ENCODE assay signal across 8 cellular contexts in the genomic region with DNA sequence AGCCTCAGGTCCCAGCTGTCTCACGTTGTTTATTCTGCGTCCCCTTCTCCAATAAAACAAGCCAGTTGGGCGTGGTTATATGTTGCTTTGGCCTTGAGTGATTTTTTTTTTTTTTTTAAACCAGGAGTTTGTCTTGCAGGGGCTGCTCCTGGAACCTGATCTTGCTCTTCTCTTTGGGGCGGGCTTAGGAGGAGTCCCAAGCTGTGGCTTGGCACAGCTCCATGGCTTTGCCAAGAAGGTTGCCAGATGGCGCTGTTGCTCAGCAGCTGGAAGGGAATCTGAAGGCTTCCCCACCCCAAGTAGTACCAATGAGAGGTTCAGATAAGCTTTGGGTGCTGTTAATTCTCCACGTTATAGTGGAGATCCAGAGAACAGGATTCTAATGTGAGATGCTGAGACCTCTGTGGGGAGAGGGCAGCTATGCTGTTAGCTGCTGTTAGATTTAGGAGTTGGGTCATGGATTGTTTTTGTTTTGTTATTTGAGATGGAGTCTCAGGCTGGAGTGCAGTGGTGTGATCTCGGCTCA. TPM values are rescaled to one million over a fixed set of nuclear protein-coding genes. Genes with fewer than 3 reads are reported as not detected.
DNase-seq lines count a peak whose midpoint lies in the region; ATAC-seq, FAIRE-seq and TF ChIP-seq lines count a peak whose summit lies in the region.

No MANE protein-coding gene starts in this region.

- H3K27ac ChIP-seq in CD8-positive, alpha-beta T cell (ENCODE audit: low read depth, low read length) = no peak overlapping the region
- peak overlapping the region; percentile 88 for H3K27ac ChIP-seq in OCI-LY3 (ENCODE audit: low read length)
- H3K27ac ChIP-seq in endothelial cell of umbilical vein (ENCODE audit: insufficient read depth, low read depth, low read length) = no peak overlapping the region

- no TSS peak for BruUV-seq in endothelial cell of umbilical vein (replicated peaks; lab: Mats Ljungman, UMichigan)

- TF ChIP-seq CTCF in CD8-positive, alpha-beta T cell (IDR thresholded peaks at IDR 0.05) = peak; percentile 71
- TF ChIP-seq CTCF in OCI-LY3 (IDR thresholded peaks at IDR 0.05; ENCODE audit: low read depth, low read length) (peak; percentile 86), endothelial cell of umbilical vein (IDR thresholded peaks at IDR 0.05; ENCODE audit: extremely low read depth in 1 of 2, insufficient read depth in 1 of 2, low read depth in 1 of 2, low read length in 2 of 2) (peak; percentile 82 to 84), mucosa of descending colon (IDR thresholded peaks at IDR 0.05) (peak; percentile 59)

- peak; percentile 72 to 89 (median 85) for DNase-seq in CD8-positive, alpha-beta T cell
- peak; percentile 68 for DNase-seq in activated CD8-positive, alpha-beta memory T cell treated with anti-CD3 and anti-CD28 coated beads, Interleukin-2, amount 50 U/mL, for 1 hour (ENCODE audit: extremely low read depth)
- peak; percentile 90 for DNase-seq in endothelial cell of umbilical vein (ENCODE audit: low read depth, low spot score)
- DNase-seq in mucosa of descending colon = peak; percentile 89 to 96 (median 93)
- peak in 1 of 2 donors; percentile 61 for DNase-seq in stimulated activated effector memory CD8-positive, alpha-beta T cell treated with anti-CD3 and anti-CD28 coated beads, Interleukin-12 subunit alpha, Interleukin-12 subunit beta, amount 100 ng/mL, for 72 hours (ENCODE audit: low spot score in 2 of 2)

- no peaks in the 10 kb centered on the region; the same call in 1 of the 2 replicates for H4K20me1 ChIP-seq in OCI-LY3 (ENCODE audit: insufficient read depth, low read length)
- no peaks in the 10 kb centered on the region for H4K20me1 ChIP-seq in endothelial cell of umbilical vein (replicated peaks; ENCODE audit: control insufficient read depth, extremely low read depth, insufficient read depth, low read length)

- peaks cover 36% of the 10 kb centered on the region for H3K79me2 ChIP-seq in OCI-LY3 (ENCODE audit: low read length)
- H3K79me2 ChIP-seq in endothelial cell of umbilical vein (ENCODE audit: control insufficient read depth, insufficient read depth, low read length) = peaks cover 12% of the 10 kb centered on the region

- peaks cover 40% of the 10 kb centered on the region for H3K36me3 ChIP-seq in CD8-positive, alpha-beta T cell (ENCODE audit: insufficient read depth, low read length)
- H3K36me3 ChIP-seq in OCI-LY3 (replicated peaks; ENCODE audit: low read depth, low read length) = peaks cover 56% of the 10 kb centered on the region
- H3K36me3 ChIP-seq in endothelial cell of umbilical vein (ENCODE audit: control insufficient read depth in 2 of 2, extremely low read depth in 1 of 2, insufficient read depth in 2 of 2, low read length in 2 of 2) = peaks cover 14 to 32% of the 10 kb centered on the region in 2 experiments
- peaks cover 14% of the 10 kb centered on the region for H3K36me3 ChIP-seq in mucosa of descending colon (ENCODE audit: low read depth)

- POLR2A ChIA-PET in CD8-positive, alpha-beta T cell (lab: Charles Lee) = interaction anchor here (1.1 to 8.7 kb wide), 12 partner anchors 11 to 112 kb away, joined by 3 to 96 read pairs (median 14); partner anchors contain the start of genes CATSPERZ, DNAJC4, ESRRA and FKBP2
- POLR2A ChIA-PET in endothelial cell of umbilical vein (lab: Charles Lee) = interaction anchor here (0.6 to 1.2 kb wide), 5 partner anchors 19 to 1318 kb away, joined by 3 to 4 read pairs (median 3); partner anchors contain the start of gene STIP1

- H3K36me3 Mint-ChIP-seq in CD8-positive, alpha-beta T cell = peaks cover 66% of the 10 kb centered on the region
- peaks cover 5% of the 10 kb centered on the region for H3K36me3 Mint-ChIP-seq in IgD-negative memory B cell
- H3K36me3 Mint-ChIP-seq in stimulated activated effector memory CD8-positive, alpha-beta T cell treated with anti-CD3 and anti-CD28 coated beads, Interleukin-12 subunit alpha, Interleukin-12 subunit beta, amount 100 ng/mL, for 72 hours = no peaks in the 10 kb centered on the region

- no peak overlapping the region for H3K4me3 ChIP-seq in CD8-positive, alpha-beta T cell (ENCODE audit: low read depth, low read length)
- H3K4me3 ChIP-seq in OCI-LY3 (ENCODE audit: low read length) (no peak overlapping the region), endothelial cell of umbilical vein (replicated peaks in 1 of 3; ENCODE audit: insufficient read depth in 1 of 3, low read depth in 1 of 3, low read length in 3 of 3) (no peak overlapping the region), mucosa of descending colon (no peak overlapping the region)

- intact Hi-C loops in CD8-positive, alpha-beta T cell (cut with DNase I, micrococcal nuclease) = loop anchor here (1.0 to 10.0 kb wide), 10 partner anchors 18 to 448 kb away; partner anchors contain the start of genes PLCB3 (in 2 of the 2), DNAJC4 (in 1 of the 2), FKBP2 (in 1 of the 2) and RPS6KA4 (in 1 of the 2)
- intact Hi-C loops in endothelial cell of umbilical vein (cut with micrococcal nuclease) (loop anchor here (1.0 kb wide), 2 partner anchors 66 to 97 kb away; no protein-coding TSS in a partner anchor), mucosa of descending colon (cut with DNase I, micrococcal nuclease) (loop anchor here in 1 of 2 donors (10.0 kb wide), 1 partner anchor 100 kb away; the partner anchor contains the start of genes CATSPERZ and ESRRA)

- peak; percentile 27 for TF ChIP-seq POLR2A in endothelial cell of umbilical vein (IDR thresholded peaks at IDR 0.05; ENCODE audit: low read depth, low read length)

- H3K9ac ChIP-seq in OCI-LY3 (ENCODE audit: low read length) (no peak overlapping the region), endothelial cell of umbilical vein (replicated peaks; ENCODE audit: extremely low read depth, insufficient read depth, low read length) (no peak overlapping the region)

- H3K27me3 ChIP-seq in CD8-positive, alpha-beta T cell (ENCODE audit: insufficient read depth, low read length) = no peaks in the 10 kb centered on the region
- H3K27me3 ChIP-seq in OCI-LY3 (ENCODE audit: low read depth, low read length) (no peaks in the 10 kb centered on the region), endothelial cell of umbilical vein (ENCODE audit: control insufficient read depth in 2 of 2, insufficient read depth in 2 of 2, low read length in 2 of 2) (no peaks in the 10 kb centered on the region)

- H3K9me3 Mint-ChIP-seq in CD8-positive, alpha-beta T cell = no peaks in the 10 kb centered on the region
- no peaks in the 10 kb centered on the region for H3K9me3 Mint-ChIP-seq in IgD-negative memory B cell
- no peaks in the 10 kb centered on the region for H3K9me3 Mint-ChIP-seq in stimulated activated effector memory CD8-positive, alpha-beta T cell treated with anti-CD3 and anti-CD28 coated beads, Interleukin-12 subunit alpha, Interleukin-12 subunit beta, amount 100 ng/mL, for 72 hours

- no peaks in the 10 kb centered on the region for H3K9me3 ChIP-seq in CD8-positive, alpha-beta T cell (ENCODE audit: low read length)
- H3K9me3 ChIP-seq in OCI-LY3 (ENCODE audit: insufficient read depth, low read length) = no peaks in the 10 kb centered on the region
- no peaks in the 10 kb centered on the region for H3K9me3 ChIP-seq in endothelial cell of umbilical vein (replicated peaks; ENCODE audit: control insufficient read depth, insufficient read depth, low read length)
- H3K9me3 ChIP-seq in mucosa of descending colon = no peaks in the 10 kb centered on the region

- H2AFZ ChIP-seq in OCI-LY3 (ENCODE audit: low read depth, low read length) (no peak overlapping the region), endothelial cell of umbilical vein (ENCODE audit: low read depth, low read length) (no peak overlapping the region)

- dilution Hi-C loops in endothelial cell of umbilical vein (cut with MboI; ENCODE audit: extremely low pct_ligation_motif_present, low sequenced_read_pairs) = no loop called here

- CTCF ChIA-PET in CD8-positive, alpha-beta T cell (lab: Charles Lee) = interaction anchor here (0.5 to 14.1 kb wide), 30 partner anchors 9 to 1348 kb away, joined by 3 to 276 read pairs (median 7); partner anchors contain the start of genes CATSPERZ, DNAJC4, ESRRA and FKBP2
- CTCF ChIA-PET in endothelial cell of umbilical vein (lab: Charles Lee) = interaction anchor here (0.6 to 11.5 kb wide), 38 partner anchors 8 to 450 kb away, joined by 3 to 413 read pairs (median 7); partner anchors contain the start of genes BAD, CATSPERZ, DNAJC4 and ESRRA

- no peak overlapping the region for H3K4me2 ChIP-seq in OCI-LY3 (ENCODE audit: low read length)
- no peak overlapping the region for H3K4me2 ChIP-seq in endothelial cell of umbilical vein (ENCODE audit: insufficient read depth, low read length)

- no peaks in the 10 kb centered on the region for H3K27me3 Mint-ChIP-seq in CD8-positive, alpha-beta T cell (ENCODE audit: low read depth)
- no peaks in the 10 kb centered on the region for H3K27me3 Mint-ChIP-seq in IgD-negative memory B cell

- no peaks in the 10 kb centered on the region for H3K9me1 ChIP-seq in endothelial cell of umbilical vein (replicated peaks; ENCODE audit: control insufficient read depth, extremely low read depth, insufficient read depth, low read length)

- H3K4me3 Mint-ChIP-seq in CD8-positive, alpha-beta T cell = peak overlapping the region; percentile 63
- peak overlapping the region in 3 of 4 donors; percentile 72 to 83 (median 80) for H3K4me3 Mint-ChIP-seq in IgD-negative memory B cell
- H3K4me3 Mint-ChIP-seq in stimulated activated effector memory CD8-positive, alpha-beta T cell treated with anti-CD3 and anti-CD28 coated beads, Interleukin-12 subunit alpha, Interleukin-12 subunit beta, amount 100 ng/mL, for 72 hours = peak overlapping the region; percentile 91

- H3K4me1 Mint-ChIP-seq in CD8-positive, alpha-beta T cell (ENCODE audit: low read depth) = peaks cover 37% of the 10 kb centered on the region
- peaks cover 13 to 23% (median 22%) of the 10 kb centered on the region in 3 donors for H3K4me1 Mint-ChIP-seq in IgD-negative memory B cell
- peaks cover 60% of the 10 kb centered on the region for H3K4me1 Mint-ChIP-seq in stimulated activated effector memory CD8-positive, alpha-beta T cell treated with anti-CD3 and anti-CD28 coated beads, Interleukin-12 subunit alpha, Interleukin-12 subunit beta, amount 100 ng/mL, for 72 hours

- peak; percentile 95 for FAIRE-seq in endothelial cell of umbilical vein (lab: Jason Lieb, UNC)

- peak; percentile 51 for ATAC-seq in CD8-positive, alpha-beta T cell
- peak; percentile 74 for ATAC-seq in mucosa of descending colon
- ATAC-seq in stimulated activated effector memory CD8-positive, alpha-beta T cell treated with anti-CD3 and anti-CD28 coated beads, Interleukin-12 subunit alpha, Interleukin-12 subunit beta, amount 100 ng/mL, for 72 hours = peak; percentile 44
- ATAC-seq in GM19023 (IDR thresholded peaks at IDR 0.05; ENCODE audit: unreplicated experiment) = no peak

- H3K27ac Mint-ChIP-seq in CD8-positive, alpha-beta T cell = peak overlapping the region; percentile 75
- H3K27ac Mint-ChIP-seq in IgD-negative memory B cell = peak overlapping the region in 2 of 3 donors; percentile 55 to 95
- H3K27ac Mint-ChIP-seq in stimulated activated effector memory CD8-positive, alpha-beta T cell treated with anti-CD3 and anti-CD28 coated beads, Interleukin-12 subunit alpha, Interleukin-12 subunit beta, amount 100 ng/mL, for 72 hours = peak overlapping the region; percentile 68

- H3K4me1 ChIP-seq in CD8-positive, alpha-beta T cell (ENCODE audit: insufficient read depth, low read length) = peaks cover 29% of the 10 kb centered on the region
- H3K4me1 ChIP-seq in OCI-LY3 (ENCODE audit: low read length) (peaks cover 47% of the 10 kb centered on the region), endothelial cell of umbilical vein (ENCODE audit: control insufficient read depth, extremely low read depth, insufficient read depth, low read length) (peaks cover 34% of the 10 kb centered on the region), mucosa of descending colon (ENCODE audit: low read depth) (peaks cover 32% of the 10 kb centered on the region)

RNA-seq across cellular contexts. Expression of gene FERMT3, which starts 2.0 kb away (rescaled TPM):
- total RNA-seq in CD8-positive, alpha-beta T cell = 10 to 100 TPM; 54.1 to 63.4 TPM
- 149 TPM for polyA plus RNA-seq in IgD-negative memory B cell
- 63.4 and 64.4 TPM in 2 replicates for total RNA-seq in endothelial cell of umbilical vein
- 100 and 111 TPM in 2 replicates for polyA plus RNA-seq in endothelial cell of umbilical vein
- 51.2 and 64.3 TPM in 2 replicates for polyA plus RNA-seq in endothelial cell of umbilical vein (2011; cell fraction: cytosol; rRNA removed)
- 115 and 117 TPM in 2 replicates for polyA plus RNA-seq in endothelial cell of umbilical vein (2011; cell fraction: nucleus; rRNA removed)
- 25.1 and 55.7 TPM in 2 replicates for polyA plus RNA-seq in endothelial cell of umbilical vein (2012)
- polyA minus RNA-seq in endothelial cell of umbilical vein = 30.1 and 44.0 TPM in 2 replicates
- not detected for polyA minus RNA-seq in endothelial cell of umbilical vein (2011; cell fraction: cytosol; rRNA and poly(A)+ RNA removed)
- 14.4 and 27.5 TPM in 2 replicates for polyA minus RNA-seq in endothelial cell of umbilical vein (2011; cell fraction: nucleus; rRNA and poly(A)+ RNA removed)
- 10 to 100 TPM; 19.7 to 32.7 (median 26.4) TPM for total RNA-seq in mucosa of descending colon

RNA-seq across cellular contexts. Expression of gene STIP1, which starts 18.6 kb away (rescaled TPM):
- 10 to 100 TPM; 37.0 to 37.7 TPM for total RNA-seq in CD8-positive, alpha-beta T cell
- polyA plus RNA-seq in IgD-negative memory B cell = 102 TPM
- total RNA-seq in endothelial cell of umbilical vein = 223 and 226 TPM in 2 replicates
- 91.9 and 117 TPM in 2 replicates for polyA plus RNA-seq in endothelial cell of umbilical vein
- 170 and 172 TPM in 2 replicates for polyA plus RNA-seq in endothelial cell of umbilical vein (2011; cell fraction: cytosol; rRNA removed)
- 155 and 161 TPM in 2 replicates for polyA plus RNA-seq in endothelial cell of umbilical vein (2011; cell fraction: nucleus; rRNA removed)
- polyA plus RNA-seq in endothelial cell of umbilical vein (2012) = 258 and 277 TPM in 2 replicates
- 239 and 261 TPM in 2 replicates for polyA minus RNA-seq in endothelial cell of umbilical vein
- polyA minus RNA-seq in endothelial cell of umbilical vein (2011; cell fraction: cytosol; rRNA and poly(A)+ RNA removed) = 194 TPM
- polyA minus RNA-seq in endothelial cell of umbilical vein (2011; cell fraction: nucleus; rRNA and poly(A)+ RNA removed) = 82.1 and 92.5 TPM in 2 replicates
- total RNA-seq in mucosa of descending colon = 100 to 1,000 TPM in 1 of 3 donors, 10 to 100 TPM in 2; 49.4 to 118 (median 80.3) TPM

RNA-seq across cellular contexts. Expression of gene TRPT1, which starts 21.5 kb away (rescaled TPM):
- total RNA-seq in CD8-positive, alpha-beta T cell = 10 to 100 TPM; 12.3 to 14.3 TPM
- 75.0 TPM for polyA plus RNA-seq in IgD-negative memory B cell
- total RNA-seq in endothelial cell of umbilical vein = 26.2 and 28.0 TPM in 2 replicates
- polyA plus RNA-seq in endothelial cell of umbilical vein = 56.6 and 69.5 TPM in 2 replicates
- polyA plus RNA-seq in endothelial cell of umbilical vein (2011; cell fraction: cytosol; rRNA removed) = 29.5 and 38.4 TPM in 2 replicates
- 89.6 and 104 TPM in 2 replicates for polyA plus RNA-seq in endothelial cell of umbilical vein (2011; cell fraction: nucleus; rRNA removed)
- 27.6 and 27.7 TPM in 2 replicates for polyA plus RNA-seq in endothelial cell of umbilical vein (2012)
- 22.1 and 30.2 TPM in 2 replicates for polyA minus RNA-seq in endothelial cell of umbilical vein
- polyA minus RNA-seq in endothelial cell of umbilical vein (2011; cell fraction: cytosol; rRNA and poly(A)+ RNA removed) = 18.5 TPM
- 10.0 and 12.0 TPM in 2 replicates for polyA minus RNA-seq in endothelial cell of umbilical vein (2011; cell fraction: nucleus; rRNA and poly(A)+ RNA removed)
- total RNA-seq in mucosa of descending colon = 10 to 100 TPM; 50.6 to 55.1 (median 53.1) TPM

RNA-seq across cellular contexts. Expression of gene NUDT22, which starts 21.5 kb away (rescaled TPM):
- 10 to 100 TPM; 20.1 to 23.6 TPM for total RNA-seq in CD8-positive, alpha-beta T cell
- polyA plus RNA-seq in IgD-negative memory B cell = 56.6 TPM
- total RNA-seq in endothelial cell of umbilical vein = 37.1 and 37.8 TPM in 2 replicates
- 54.8 and 71.9 TPM in 2 replicates for polyA plus RNA-seq in endothelial cell of umbilical vein
- polyA plus RNA-seq in endothelial cell of umbilical vein (2011; cell fraction: cytosol; rRNA removed) = 24.0 and 32.4 TPM in 2 replicates
- 37.7 and 47.5 TPM in 2 replicates for polyA plus RNA-seq in endothelial cell of umbilical vein (2011; cell fraction: nucleus; rRNA removed)
- polyA plus RNA-seq in endothelial cell of umbilical vein (2012) = 24.9 and 29.9 TPM in 2 replicates
- 18.8 and 19.5 TPM in 2 replicates for polyA minus RNA-seq in endothelial cell of umbilical vein
- polyA minus RNA-seq in endothelial cell of umbilical vein (2011; cell fraction: cytosol; rRNA and poly(A)+ RNA removed) = 32.9 TPM
- 10.5 and 16.3 TPM in 2 replicates for polyA minus RNA-seq in endothelial cell of umbilical vein (2011; cell fraction: nucleus; rRNA and poly(A)+ RNA removed)
- total RNA-seq in mucosa of descending colon = 100 to 1,000 TPM in 2 of 3 donors, 10 to 100 TPM in 1; 81.6 to 137 (median 119) TPM

RNA-seq across cellular contexts. Expression of gene DNAJC4, which starts 25.8 kb away (rescaled TPM):
- total RNA-seq in CD8-positive, alpha-beta T cell = 10 to 100 TPM; 33.2 to 36.3 TPM
- polyA plus RNA-seq in IgD-negative memory B cell = 49.3 TPM
- total RNA-seq in endothelial cell of umbilical vein = 23.5 and 24.4 TPM in 2 replicates
- polyA plus RNA-seq in endothelial cell of umbilical vein = 41.2 and 64.6 TPM in 2 replicates
- 24.7 and 36.3 TPM in 2 replicates for polyA plus RNA-seq in endothelial cell of umbilical vein (2011; cell fraction: cytosol; rRNA removed)
- 31.5 and 33.7 TPM in 2 replicates for polyA plus RNA-seq in endothelial cell of umbilical vein (2011; cell fraction: nucleus; rRNA removed)
- 23.6 and 52.5 TPM in 2 replicates for polyA plus RNA-seq in endothelial cell of umbilical vein (2012)
- polyA minus RNA-seq in endothelial cell of umbilical vein = 14.6 and 19.3 TPM in 2 replicates
- 11.6 TPM for polyA minus RNA-seq in endothelial cell of umbilical vein (2011; cell fraction: cytosol; rRNA and poly(A)+ RNA removed)
- 5.5 and 6.5 TPM in 2 replicates for polyA minus RNA-seq in endothelial cell of umbilical vein (2011; cell fraction: nucleus; rRNA and poly(A)+ RNA removed)
- total RNA-seq in mucosa of descending colon = 10 to 100 TPM; 43.6 to 57.6 (median 50.7) TPM
